Comparison of ENCODE assay signal across 16 cellular contexts in the genomic region with DNA sequence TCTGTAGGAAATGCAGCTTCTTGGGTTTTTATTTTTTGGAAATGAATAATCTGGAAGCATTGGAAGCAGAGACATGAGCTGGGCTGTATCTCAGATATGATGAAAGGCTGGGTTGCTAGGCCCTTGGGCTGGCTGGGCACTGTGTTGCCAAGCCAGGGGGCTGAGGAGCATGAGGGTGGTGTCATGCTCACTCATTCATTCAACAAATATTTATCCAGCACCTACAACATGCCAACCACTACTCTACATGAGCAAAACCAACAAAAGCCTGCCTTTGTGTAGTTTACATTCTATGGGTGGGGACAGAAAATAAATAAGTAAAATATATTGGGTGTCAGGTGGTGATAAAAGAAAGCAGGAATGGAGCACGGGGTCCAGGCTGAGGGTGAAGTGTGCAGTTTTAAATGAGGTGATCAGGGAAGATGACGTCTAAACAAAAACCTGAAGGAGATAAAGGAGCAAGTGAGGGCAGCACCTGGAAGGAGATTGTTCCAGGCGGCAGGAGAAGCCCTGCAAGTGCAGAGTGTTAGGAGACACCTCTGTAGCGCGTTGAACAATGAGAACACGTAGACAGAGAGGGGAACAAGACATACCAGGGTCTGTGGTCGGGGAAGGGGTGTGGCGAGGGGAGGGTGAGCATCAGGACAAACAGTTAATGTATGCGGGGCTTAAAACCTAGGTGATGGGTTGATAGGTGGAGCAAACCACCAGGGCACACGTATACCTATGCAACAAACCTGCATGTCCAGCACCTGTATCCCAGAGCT. TPM values are rescaled to one million over a fixed set of nuclear protein-coding genes. Genes with fewer than 3 reads are reported as not detected.
A peak's percentile ranks its signal among the peaks of the same experiment; 100 is the strongest.
DNase-seq lines count a peak whose midpoint lies in the region; ATAC-seq and TF ChIP-seq lines count a peak whose summit lies in the region.
"Had no signal": no experiment of that assay in that cellular context is flagged by ENCODE, and none has a peak within 500 bp of the region (broad histone marks: within the 10 kb centered on the region; RNA-seq: fewer than 3 reads in every experiment).

No MANE protein-coding gene starts in this region.

- H3K9me3 ChIP-seq in mucosa of descending colon, result no peaks in the 10 kb centered on the region
- H3K9me3 ChIP-seq: psoas muscle had no signal

- peak in 1 of 2 donors; percentile 1 for ATAC-seq in left cardiac atrium
- no peak for ATAC-seq in activated naive CD8-positive, alpha-beta T cell treated with anti-CD3 and anti-CD28 coated beads, Interleukin-2, amount 10 ng/mL, durations not matched to agents 7 days and 5 days (ENCODE audit: low read depth)
- ATAC-seq in mucosa of descending colon, result peak; percentile 49
- ATAC-seq in GM18505 (IDR thresholded peaks at IDR 0.05; ENCODE audit: unreplicated experiment), result no peak
- ATAC-seq: psoas muscle had no signal

- H3K9me3 Mint-ChIP-seq in activated naive CD8-positive, alpha-beta T cell treated with anti-CD3 and anti-CD28 coated beads, Interleukin-2, amount 10 ng/mL, durations not matched to agents 7 days and 5 days, result no peaks in the 10 kb centered on the region

- peaks cover 41% of the 10 kb centered on the region for H3K4me1 ChIP-seq in mucosa of descending colon (ENCODE audit: low read depth)

- H3K27me3 Mint-ChIP-seq in activated naive CD8-positive, alpha-beta T cell treated with anti-CD3 and anti-CD28 coated beads, Interleukin-2, amount 10 ng/mL, durations not matched to agents 7 days and 5 days, result no peaks in the 10 kb centered on the region
- H3K27me3 Mint-ChIP-seq: brain had no signal

- POLR2A ChIA-PET in activated naive CD8-positive, alpha-beta T cell treated with anti-CD3 and anti-CD28 coated beads, Interleukin-2, amount 10 ng/mL, durations not matched to agents 7 days and 5 days (lab: Charles Lee), result interaction anchor here (0.6 to 3.6 kb wide), 2 partner anchors 10 to 467 kb away, joined by 5 to 26 read pairs; partner anchors contain the start of gene TAGLN2

- H3K4me1 Mint-ChIP-seq in activated naive CD8-positive, alpha-beta T cell treated with anti-CD3 and anti-CD28 coated beads, Interleukin-2, amount 10 ng/mL, durations not matched to agents 7 days and 5 days, result peaks cover 59% of the 10 kb centered on the region

- no peaks in the 10 kb centered on the region for H3K36me3 ChIP-seq in mucosa of descending colon (ENCODE audit: low read depth)

- DNase-seq in left cardiac atrium, result peak; percentile 16
- no peak for DNase-seq in cardiac septum (ENCODE audit: low spot score)
- no peak for DNase-seq in activated naive CD8-positive, alpha-beta T cell treated with anti-CD3 and anti-CD28 coated beads, Interleukin-2, amount 10 ng/mL, durations not matched to agents 7 days and 5 days
- no peak for DNase-seq in mucosa of descending colon
- DNase-seq in stimulated activated CD4-positive, alpha-beta T cell treated with anti-CD3 and anti-CD28 coated beads, Interleukin-2, amount 100 ng/mL, for 24 hours, result no peak
- no peak for DNase-seq in NCI-H1436 treated with DMSO at 0.1 percent for 48 hours (lab: John Stamatoyannopoulos, UW)
- no peak for DNase-seq in kidney glomerular epithelial cell (lab: John Stamatoyannopoulos, UW)
- DNase-seq: activated T-cell treated with anti-CD3 and anti-CD28 coated beads for 4 hours; AML-193; NCI-H1105 treated with DMSO at 0.1 percent for 48 hours; stimulated activated CD4-positive, alpha-beta T cell treated with anti-CD3 and anti-CD28 coated beads, Interleukin-2, amount 100 ng/mL, for 48 hours; substantia nigra had no signal

- H3K4me3 Mint-ChIP-seq in activated naive CD8-positive, alpha-beta T cell treated with anti-CD3 and anti-CD28 coated beads, Interleukin-2, amount 10 ng/mL, durations not matched to agents 7 days and 5 days, result no peak overlapping the region

- TF ChIP-seq POLR2A in GM18505 (IDR thresholded peaks at IDR 0.05; ENCODE audit: borderline replicate concordance, extremely low read depth, insufficient read depth, insufficient read length), result no peak

- intact Hi-C loops in left cardiac atrium (cut with DNase I) (no loop called here), cardiac septum (cut with DNase I) (no loop called here), mucosa of descending colon (cut with DNase I, micrococcal nuclease) (no loop called here)

- peaks cover 25% of the 10 kb centered on the region for H3K36me3 Mint-ChIP-seq in activated naive CD8-positive, alpha-beta T cell treated with anti-CD3 and anti-CD28 coated beads, Interleukin-2, amount 10 ng/mL, durations not matched to agents 7 days and 5 days

- no peak overlapping the region for H3K4me3 ChIP-seq in mucosa of descending colon
- H3K4me3 ChIP-seq: psoas muscle had no signal

- TF ChIP-seq CTCF in mucosa of descending colon (IDR thresholded peaks at IDR 0.05), result no peak

- H3K27ac Mint-ChIP-seq in activated naive CD8-positive, alpha-beta T cell treated with anti-CD3 and anti-CD28 coated beads, Interleukin-2, amount 10 ng/mL, durations not matched to agents 7 days and 5 days, result peak overlapping the region; percentile 14

RNA-seq across cellular contexts. Expression of gene TAGLN2, which starts 10.9 kb away (rescaled TPM):
- total RNA-seq in left cardiac atrium (100 to 1,000 TPM; 201 to 276 TPM), cardiac septum (103 TPM), mucosa of descending colon (100 to 1,000 TPM; 137 to 296 (median 264) TPM)
- 100 to 1,000 TPM; 384 to 388 TPM for total RNA-seq in activated naive CD8-positive, alpha-beta T cell treated with anti-CD3 and anti-CD28 coated beads, Interleukin-2, amount 10 ng/mL, durations not matched to agents 7 days and 5 days

RNA-seq across cellular contexts. Expression of gene CFAP45, which starts 14.5 kb away (rescaled TPM):
- 1 to 10 TPM; 1.6 to 2.0 TPM for total RNA-seq in left cardiac atrium
- total RNA-seq in cardiac septum, result 0.32 TPM
- 1 to 10 TPM; 1.3 to 1.6 TPM for total RNA-seq in activated naive CD8-positive, alpha-beta T cell treated with anti-CD3 and anti-CD28 coated beads, Interleukin-2, amount 10 ng/mL, durations not matched to agents 7 days and 5 days
- total RNA-seq in mucosa of descending colon, result under 1 TPM in 2 of 3 donors, not detected in 1; 0.36 to 0.57 TPM

RNA-seq across cellular contexts. Expression of gene IGSF9, which starts 31.0 kb away (rescaled TPM):
- total RNA-seq in left cardiac atrium (1 to 10 TPM; 1.4 to 3.3 TPM), cardiac septum (not detected), mucosa of descending colon (10 to 100 TPM; 21.5 to 70.8 (median 25.9) TPM)
- not detected for total RNA-seq in activated naive CD8-positive, alpha-beta T cell treated with anti-CD3 and anti-CD28 coated beads, Interleukin-2, amount 10 ng/mL, durations not matched to agents 7 days and 5 days
- total RNA-seq: psoas muscle had no signal

RNA-seq across cellular contexts. Expression of gene SLAMF9, which starts 39.6 kb away (rescaled TPM):
- under 1 TPM in 1 of 2 donors, not detected in 1; 0.35 TPM for total RNA-seq in left cardiac atrium
- not detected for total RNA-seq in cardiac septum
- total RNA-seq in activated naive CD8-positive, alpha-beta T cell treated with anti-CD3 and anti-CD28 coated beads, Interleukin-2, amount 10 ng/mL, durations not matched to agents 7 days and 5 days, result not detected
- total RNA-seq in mucosa of descending colon, result not detected
- total RNA-seq: kidney, psoas muscle had no signal

RNA-seq across cellular contexts. Expression of gene VSIG8, which starts 52.0 kb away (rescaled TPM):
- total RNA-seq in left cardiac atrium, result not detected
- total RNA-seq in cardiac septum, result not detected
- total RNA-seq in activated naive CD8-positive, alpha-beta T cell treated with anti-CD3 and anti-CD28 coated beads, Interleukin-2, amount 10 ng/mL, durations not matched to agents 7 days and 5 days, result not detected
- not detected for total RNA-seq in mucosa of descending colon
- total RNA-seq: kidney, psoas muscle had no signal

Comparison
In these comparisons a context has a peak if more than half of its experiments do, and no peak if none do; other contexts are left out.
1. RNA of gene IGSF9, which starts 31.0 kb away (total RNA-seq): 21.5 to 70.8 TPM in mucosa of descending colon; 1.4 to 3.3 TPM in left cardiac atrium, not detected in activated naive CD8-positive, alpha-beta T cell treated with anti-CD3 and anti-CD28 coated beads, Interleukin-2, amount 10 ng/mL, durations not matched to agents 7 days and 5 days and not detected in cardiac septum (single experiment); every median in the first group is over 4 times any median in the second.